ENCODE assay signal across 13 cellular contexts in genomic region chr2:68237976-68238580, GRCh38. TPM values are rescaled to one million over a fixed set of nuclear protein-coding genes. Genes with fewer than 3 reads are reported as not detected.
DNase-seq lines count a peak whose midpoint lies in the region; ATAC-seq and TF ChIP-seq lines count a peak whose summit lies in the region.
"Had no signal": no experiment of that assay in that cellular context is flagged by ENCODE, and none has a peak within 500 bp of the region (broad histone marks: within the 10 kb centered on the region; RNA-seq: fewer than 3 reads in every experiment).

No MANE protein-coding gene starts in this region.

- H3K9me2 ChIP-seq in hepatocyte (replicated peaks; ENCODE audit: insufficient read depth): no peaks in the 10 kb centered on the region

- CTCF ChIA-PET in activated naive CD4-positive, alpha-beta T cell treated with anti-CD3 and anti-CD28 coated beads for 36 hours (lab: Charles Lee): interaction anchor here (0.8 to 1.0 kb wide), 3 partner anchors 12 to 49 kb away, joined by 3 to 6 read pairs (median 4); no protein-coding TSS in a partner anchor
- CTCF ChIA-PET in T-cell (lab: Charles Lee): interaction anchor here in 1 of 2 donors (0.6 to 2.7 kb wide), 3 partner anchors 28 to 53 kb away, joined by 4 to 14 read pairs (median 5); no protein-coding TSS in a partner anchor

- TF ChIP-seq CTCF in hepatocyte (IDR thresholded peaks at IDR 0.05; ENCODE audit: poor library complexity) (no peak), type B pancreatic cell (conservative IDR thresholded peaks at IDR 0.05) (no peak)

- H3K4me2 ChIP-seq in hepatocyte: peak overlapping the region; percentile 30

- H3K4me3 Mint-ChIP-seq in activated naive CD4-positive, alpha-beta T cell treated with anti-CD3 and anti-CD28 coated beads for 36 hours: no peak overlapping the region
- H3K4me3 Mint-ChIP-seq in T-cell: peak overlapping the region; percentile 1 to 62 (median 34)
- no peak overlapping the region for H3K4me3 Mint-ChIP-seq in type B pancreatic cell

- H3K4me1 ChIP-seq in hepatocyte (ENCODE audit: insufficient read depth): peaks cover 14% of the 10 kb centered on the region

- peaks cover 2% of the 10 kb centered on the region for H3K36me3 Mint-ChIP-seq in activated naive CD4-positive, alpha-beta T cell treated with anti-CD3 and anti-CD28 coated beads for 36 hours (ENCODE audit: low read depth)
- peaks cover 8% of the 10 kb centered on the region for H3K36me3 Mint-ChIP-seq in T-cell
- peaks cover 13% of the 10 kb centered on the region for H3K36me3 Mint-ChIP-seq in type B pancreatic cell

- H3K4me3 ChIP-seq in hepatocyte: no peak overlapping the region
- H3K4me3 ChIP-seq: SJSA1 had no signal

- no peaks in the 10 kb centered on the region for H3K9me3 ChIP-seq in hepatocyte (ENCODE audit: low read depth)
- H3K9me3 ChIP-seq: SJSA1 had no signal

- 51% methylated on average over 4 of the region's 4 CpGs for WGBS in hepatocyte (ENCODE audit: low lambda C conversion rate, missing lambda C conversion rate)

- intact Hi-C loops in activated naive CD4-positive, alpha-beta T cell treated with anti-CD3 and anti-CD28 coated beads for 36 hours (cut with micrococcal nuclease): no loop called here

- peaks cover 77% of the 10 kb centered on the region for H3K4me1 Mint-ChIP-seq in activated naive CD4-positive, alpha-beta T cell treated with anti-CD3 and anti-CD28 coated beads for 36 hours (ENCODE audit: low read depth)
- H3K4me1 Mint-ChIP-seq in T-cell: peaks cover 85 to 94% (median 92%) of the 10 kb centered on the region in 3 donors
- peaks cover 35% of the 10 kb centered on the region for H3K4me1 Mint-ChIP-seq in type B pancreatic cell (ENCODE audit: unreplicated experiment)

- H2AFZ ChIP-seq in hepatocyte: no peak overlapping the region

- H3K27ac ChIP-seq in hepatocyte: no peak overlapping the region
- H3K27ac ChIP-seq: SJSA1 had no signal

- H4K20me1 ChIP-seq in hepatocyte (ENCODE audit: insufficient read depth, poor library complexity, severe bottlenecking): peaks cover 96% of the 10 kb centered on the region

- no peak for DNase-seq in activated naive CD4-positive, alpha-beta T cell treated with anti-CD3 and anti-CD28 coated beads for 36 hours
- DNase-seq in activated naive CD4-positive, alpha-beta T cell treated with Interleukin-2 at 50 U/mL for 16 hours: no peak
- DNase-seq in T-cell (no peak), hepatocyte (ENCODE audit: low spot score) (no peak), cortex of kidney (lab: John Stamatoyannopoulos, UW) (no peak), type B pancreatic cell (ENCODE audit: extremely low spot score, unreplicated experiment) (no peak)
- no peak for DNase-seq in stimulated activated naive CD8-positive, alpha-beta T cell treated with anti-CD3 and anti-CD28 coated beads, Interleukin-15, Interleukin-2, amounts not matched to agents 100 U/mL and 50 U/mL, for 24 hours
- DNase-seq: activated CD8-positive, alpha-beta memory T cell treated with anti-CD3 and anti-CD28 coated beads for 24 hours; erythroblast; GDM1; NCI-H446 treated with DMSO at 0.1 percent for 48 hours had no signal

- H3K79me2 ChIP-seq in hepatocyte: peaks cover 100% of the 10 kb centered on the region

- H3K27me3 Mint-ChIP-seq in activated naive CD4-positive, alpha-beta T cell treated with anti-CD3 and anti-CD28 coated beads for 36 hours (ENCODE audit: low read depth): no peaks in the 10 kb centered on the region
- H3K27me3 Mint-ChIP-seq in T-cell: no peaks in the 10 kb centered on the region
- no peaks in the 10 kb centered on the region for H3K27me3 Mint-ChIP-seq in type B pancreatic cell

- no peaks in the 10 kb centered on the region for H3K36me3 ChIP-seq in hepatocyte (replicated peaks; ENCODE audit: insufficient read depth, low read depth)

- H3K27ac Mint-ChIP-seq in activated naive CD4-positive, alpha-beta T cell treated with anti-CD3 and anti-CD28 coated beads for 36 hours: peak overlapping the region; percentile 23
- H3K27ac Mint-ChIP-seq in T-cell: peak overlapping the region; percentile 13 to 53
- H3K27ac Mint-ChIP-seq in type B pancreatic cell: no peak overlapping the region

- H3K27me3 ChIP-seq in hepatocyte: no peaks in the 10 kb centered on the region
- H3K27me3 ChIP-seq: SJSA1 had no signal

- POLR2A ChIA-PET in T-cell (lab: Charles Lee): no interaction called here

- no peaks in the 10 kb centered on the region for H3K9me3 Mint-ChIP-seq in activated naive CD4-positive, alpha-beta T cell treated with anti-CD3 and anti-CD28 coated beads for 36 hours
- H3K9me3 Mint-ChIP-seq in T-cell: no peaks in the 10 kb centered on the region
- no peaks in the 10 kb centered on the region for H3K9me3 Mint-ChIP-seq in type B pancreatic cell

- ATAC-seq in T-cell (replicated peaks in 1 of 4) (no peak), HG03039 (IDR thresholded peaks at IDR 0.05; ENCODE audit: unreplicated experiment) (no peak)
- ATAC-seq in stimulated activated naive CD8-positive, alpha-beta T cell treated with anti-CD3 and anti-CD28 coated beads, Interleukin-15, Interleukin-2, amounts not matched to agents 100 U/mL and 50 U/mL, for 24 hours: peak; percentile 62

RNA-seq across cellular contexts. Expression of gene PPP3R1, which starts 14.3 kb away (rescaled TPM):
- total RNA-seq in activated naive CD4-positive, alpha-beta T cell treated with anti-CD3 and anti-CD28 coated beads for 36 hours: 10 to 100 TPM; 61.3 to 63.5 TPM
- total RNA-seq in T-cell: 10 to 100 TPM; 53.2 to 65.0 (median 57.7) TPM
- total RNA-seq in hepatocyte: 35.1 and 46.5 TPM in 2 replicates
- polyA plus RNA-seq in hepatocyte: 3.5 and 5.1 TPM in 2 replicates
- total RNA-seq in type B pancreatic cell (ENCODE audit: low replicate concordance): 46.3 and 46.5 TPM in 2 replicates

Comparison
In these comparisons a context has a peak if more than half of its experiments do, and no peak if none do; other contexts are left out.
1. H3K4me3 Mint-ChIP-seq: peak in T-cell (3 of 3); none in activated naive CD4-positive, alpha-beta T cell treated with anti-CD3 and anti-CD28 coated beads for 36 hours (single experiment) and type B pancreatic cell (single experiment).